In genomic region chr10:62816179-62817119, GRCh38 we compare ENCODE assay signal across 1 cellular context.
TF ChIP-seq lines count a peak whose summit lies in the region.

Gene EGR2 (minus strand): TSS chr10:62816366. CDS start chr10:62816029, 337 bp downstream.

TF ChIP-seq in GM12878, 131 proteins besides CTCF, POLR2A, EP300 and RAD21 (continued from another document and continues in another):
- TF ChIP-seq RFX5 (IDR thresholded peaks at IDR 0.05; ENCODE audit: low read depth, low read length) (no peak), PRDM15 (CRISPR knock-in tag; IDR thresholded peaks at IDR 0.05) (no peak), ATF7 (IDR thresholded peaks at IDR 0.05; ENCODE audit: low read depth) (peak; percentile 39; the same call in 1 of the 2 replicates), SIX5 (IDR thresholded peaks at IDR 0.05; ENCODE audit: low read depth, low read length, severe bottlenecking) (no peak), NFXL1 (IDR thresholded peaks at IDR 0.05; ENCODE audit: borderline replicate concordance) (no peak), E2F4 (IDR thresholded peaks at IDR 0.05; ENCODE audit: low read depth, low read length) (0 out of 2 replicates have a peak, but pooled peaks have one; percentile 24), USF1 (IDR thresholded peaks at IDR 0.05; ENCODE audit: borderline replicate concordance, extremely low read length, insufficient read depth, low read depth, low read length) (peak; percentile 70), DPF2 (IDR thresholded peaks at IDR 0.05) (no peak), TAF1 (IDR thresholded peaks at IDR 0.05; ENCODE audit: borderline replicate concordance, low read depth, low read length) (peak; percentile 46; the same call in 1 of the 2 replicates), HDAC2 (IDR thresholded peaks at IDR 0.05) (no peak), REST (IDR thresholded peaks at IDR 0.05; ENCODE audit: low read depth, low read length) (no peak), MEF2A (IDR thresholded peaks at IDR 0.05; ENCODE audit: insufficient read depth, low read depth, low read length) (peak; percentile 82), FOXK2 (IDR thresholded peaks at IDR 0.05) (no peak), HCFC1 (IDR thresholded peaks at IDR 0.05; ENCODE audit: low read length) (no peak), SRF (IDR thresholded peaks at IDR 0.05; ENCODE audit: low read depth in 2 of 2, low read length in 2 of 2) (peak; percentile 98 to 100), NBN (IDR thresholded peaks at IDR 0.05) (no peak; the same call in 1 of the 2 replicates), ZNF384 (IDR thresholded peaks at IDR 0.05; ENCODE audit: borderline replicate concordance, low read depth, low read length) (peak; percentile 97), SUZ12 (IDR thresholded peaks at IDR 0.05; ENCODE audit: unreplicated experiment) (no peak), ZNF622 (IDR thresholded peaks at IDR 0.05) (no peak), EZH2 (IDR thresholded peaks at IDR 0.05; ENCODE audit: borderline replicate concordance, control insufficient read depth, low read depth, low read length) (peak; percentile 99; the same call in 1 of the 2 replicates), PAX5 (IDR thresholded peaks at IDR 0.05; ENCODE audit: borderline replicate concordance, low read depth, low read length) (no peak), IKZF2 (IDR thresholded peaks at IDR 0.05) (peak; percentile 73 to 80; a peak in 3 of 4 replicates), CBFB (IDR thresholded peaks at IDR 0.05; ENCODE audit: low read depth) (peak; percentile 92), MEF2B (IDR thresholded peaks at IDR 0.05; ENCODE audit: partially characterized antibody, poor library complexity, severe bottlenecking) (peak; percentile 72), ZNF24 (IDR thresholded peaks at IDR 0.05) (no peak), MYC (IDR thresholded peaks at IDR 0.05; ENCODE audit: insufficient read depth, insufficient read length, insufficient replicate concordance, low read length, severe bottlenecking) (no peak), SMARCA5 (IDR thresholded peaks at IDR 0.05) (no peak), CHD2 (IDR thresholded peaks at IDR 0.05; ENCODE audit: borderline replicate concordance, low read depth, low read length) (no peak), JUNB (IDR thresholded peaks at IDR 0.05) (peak; percentile 69), YBX1 (IDR thresholded peaks at IDR 0.05) (no peak), SMAD1 (IDR thresholded peaks at IDR 0.05; ENCODE audit: low read depth, partially characterized antibody) (peak; percentile 94), TCF12 (IDR thresholded peaks at IDR 0.05; ENCODE audit: low read depth, low read length) (0 out of 2 replicates have a peak, but pooled peaks have one; percentile 5), IKZF1 (conservative IDR thresholded peaks at IDR 0.05) (no peak; the same call in 1 of the 2 replicates), CHD1 (IDR thresholded peaks at IDR 0.05; ENCODE audit: low read depth, low read length) (peak; percentile 77; the same call in 1 of the 2 replicates), SKIL (IDR thresholded peaks at IDR 0.05; ENCODE audit: low read depth, poor library complexity, severe bottlenecking) (peak; percentile 94), PBX3 (IDR thresholded peaks at IDR 0.05; ENCODE audit: insufficient replicate concordance, low read depth, low read length) (peak; percentile 67), IRF5 (IDR thresholded peaks at IDR 0.05; ENCODE audit: borderline replicate concordance) (no peak), HSF1 (IDR thresholded peaks at IDR 0.05; ENCODE audit: low read depth, low read length) (no peak), ZBTB33 (IDR thresholded peaks at IDR 0.05) (peak; percentile 99), CBX3 (IDR thresholded peaks at IDR 0.05; ENCODE audit: borderline replicate concordance, low read depth) (no peak), ZNF207 (IDR thresholded peaks at IDR 0.05; ENCODE audit: borderline replicate concordance) (0 out of 2 replicates have a peak, but pooled peaks have one; percentile 18), SMAD5 (IDR thresholded peaks at IDR 0.05; ENCODE audit: low read depth) (no peak; the same call in 1 of the 2 replicates), SP1 (IDR thresholded peaks at IDR 0.05; ENCODE audit: low read depth, low read length) (peak; percentile 21), MYB (IDR thresholded peaks at IDR 0.05; ENCODE audit: borderline replicate concordance, low read depth, low read length) (no peak), GATAD2B (conservative IDR thresholded peaks at IDR 0.05; ENCODE audit: low read depth) (0 out of 2 replicates have a peak, but pooled peaks have one; percentile 27)
